ENCODE assay signal across 12 cellular contexts in the genomic region with DNA sequence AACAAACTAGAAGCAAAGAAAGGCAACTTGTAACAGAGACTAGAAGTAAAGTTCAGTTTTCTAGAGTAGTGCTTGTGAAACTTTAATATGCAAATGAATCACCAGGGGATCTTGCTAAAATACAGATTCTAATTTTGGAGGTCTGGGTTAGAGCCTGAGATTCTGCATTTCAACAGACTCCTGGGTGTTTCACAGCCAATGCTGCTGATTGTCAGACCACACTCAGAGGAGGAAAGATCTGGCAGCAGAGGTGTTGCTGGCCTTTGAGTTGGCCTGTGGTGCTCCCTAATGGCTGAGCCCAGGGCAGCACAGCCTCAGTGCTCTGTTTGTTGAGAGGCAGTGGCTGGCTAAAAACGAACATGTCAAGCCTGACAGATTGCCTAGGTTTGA. TPM values are rescaled to one million over a fixed set of nuclear protein-coding genes. Genes with fewer than 3 reads are reported as not detected.
DNase-seq lines count a peak whose midpoint lies in the region; ATAC-seq and TF ChIP-seq lines count a peak whose summit lies in the region.
"Had no signal": no experiment of that assay in that cellular context is flagged by ENCODE, and none has a peak within 500 bp of the region (broad histone marks: within the 10 kb centered on the region; RNA-seq: fewer than 3 reads in every experiment).

No MANE protein-coding gene starts in this region.

- H2AFZ ChIP-seq in H9 (ENCODE audit: low read length) = no peak overlapping the region

- H3K56ac ChIP-seq in H9 (ENCODE audit: insufficient read length, low read depth, low read length) = no peak overlapping the region

- H2BK20ac ChIP-seq in H9 (ENCODE audit: low read depth, low read length, poor library complexity, severe bottlenecking) = no peak overlapping the region

- H4K8ac ChIP-seq in H9 (replicated peaks; ENCODE audit: insufficient read length, low read depth, low read length) = no peak overlapping the region

- peaks cover 4% of the 10 kb centered on the region for H3K23me2 ChIP-seq in H9 (ENCODE audit: insufficient read length, low read depth, low read length, poor library complexity, severe bottlenecking)

- no CpG with 5 or more reads among the region's 1 CpG for WGBS in H9 (ENCODE audit: extremely low coverage, insufficient read length, low lambda C conversion rate)
- 51 to 64% methylated on average over 1 of the region's 1 CpG for WGBS in lung, 2 donors
- 43 to 52% (median 46%) methylated on average over 1 of the region's 1 CpG for WGBS in ovary, 3 donors

- no peak overlapping the region for H2BK5ac ChIP-seq in H9 (ENCODE audit: insufficient read length, low read length)

- no peak overlapping the region for H3K9ac ChIP-seq in H9 (ENCODE audit: extremely low read depth, insufficient read length, low read length)

- CTCF ChIA-PET in WTC11 (lab: Charles Lee) (interaction anchor here (1.0 to 2.3 kb wide), 5 partner anchors 9 to 81 kb away, joined by 4 to 6 read pairs (median 4); no protein-coding TSS in a partner anchor), RWPE1 (lab: Yijun Ruan, JAX) (no interaction called here)

- no peak for TF ChIP-seq EP300 in ovary (IDR thresholded peaks at IDR 0.05)

- no peak overlapping the region for H3T11ph ChIP-seq in H9 (ENCODE audit: low read length)

- no peak overlapping the region for H3K4me2 ChIP-seq in H9 (ENCODE audit: insufficient read depth, insufficient read length, low read length)

- no peak overlapping the region for H3K4ac ChIP-seq in H9 (ENCODE audit: low read depth, low read length)

- no peak overlapping the region for H4K91ac ChIP-seq in H9 (ENCODE audit: insufficient read length, low read depth, low read length)

- TF ChIP-seq POLR2A in ovary (IDR thresholded peaks at IDR 0.05) = no peak

- no peak overlapping the region for H2BK120ac ChIP-seq in H9 (ENCODE audit: low read depth, low read length, poor library complexity, severe bottlenecking)

- H3K27me3 ChIP-seq in H9 (ENCODE audit: insufficient read depth, low read length) = no peaks in the 10 kb centered on the region
- H3K27me3 ChIP-seq in lung (ENCODE audit: control insufficient read depth, insufficient read depth) = no peaks in the 10 kb centered on the region
- H3K27me3 ChIP-seq in ovary = no peaks in the 10 kb centered on the region

- TF ChIP-seq CTCF in GM13977 (IDR thresholded peaks at IDR 0.05; ENCODE audit: extremely low read depth, insufficient read depth, missing control alignments) (peak; percentile 51), H9 (conservative IDR thresholded peaks at IDR 0.05) (peak; percentile 38), WTC11 (IDR thresholded peaks at IDR 0.05) (no peak), lung (IDR thresholded peaks at IDR 0.05; ENCODE audit: control extremely low read depth, extremely low read depth) (no peak), RWPE1 (conservative IDR thresholded peaks at IDR 0.05; ENCODE audit: low read depth) (no peak), ovary (IDR thresholded peaks at IDR 0.05) (no peak)

- H3K4me1 Mint-ChIP-seq in H9 (peaks cover 44 to 52% of the 10 kb centered on the region in 2 experiments), WTC11 (peaks cover 43% of the 10 kb centered on the region)

- intact Hi-C loops in ovary (cut with DNase I) = loop anchor here in 1 of 4 donors (5.0 kb wide), 1 partner anchor 60 kb away; no protein-coding TSS in a partner anchor

- H3K79me2 ChIP-seq in H9 (ENCODE audit: insufficient read depth, low read length) = no peaks in the 10 kb centered on the region; the same call in 1 of the 2 replicates

- H4K5ac ChIP-seq in H9 (ENCODE audit: insufficient read length, low read depth, low read length) = no peak overlapping the region

- H3K27me3 Mint-ChIP-seq in H9 (ENCODE audit: low read depth) (peaks cover 4% of the 10 kb centered on the region), WTC11 (ENCODE audit: low read depth) (peaks cover 2% of the 10 kb centered on the region; the same call in 1 of the 2 replicates)

- H3K36me3 ChIP-seq in lung (ENCODE audit: control insufficient read depth in 2 of 2, insufficient read depth in 2 of 2, low read length in 2 of 2) (peaks cover 0 to 10% of the 10 kb centered on the region in 2 donors), ovary (no peaks in the 10 kb centered on the region)

- in situ Hi-C loops in GM13977 (cut with MboI; ENCODE audit: low pct_unique_long_range_greater_than_20kb, low sequenced_read_pairs, unreplicated experiment) = no loop called here

- peak overlapping the region in 1 of 2 experiments; percentile 66; a peak in 2 of 5 replicates for H3K4me3 Mint-ChIP-seq in H9
- H3K4me3 Mint-ChIP-seq in WTC11 = no peak overlapping the region

- no peak overlapping the region; the same call in 1 of the 2 replicates for H3K14ac ChIP-seq in H9 (ENCODE audit: insufficient read depth, low read length)

- no peak overlapping the region for H2AK5ac ChIP-seq in H9 (ENCODE audit: insufficient read length, low read length)

- no peaks in the 10 kb centered on the region for H4K20me1 ChIP-seq in H9 (ENCODE audit: control insufficient read depth, insufficient read depth, insufficient read length)

- H3K23ac ChIP-seq in H9 (ENCODE audit: insufficient read length, low read depth, low read length) = no peak overlapping the region

- no peak overlapping the region for H2BK12ac ChIP-seq in H9 (ENCODE audit: insufficient read length, low read depth, low read length)

- H3K79me1 ChIP-seq in H9 (ENCODE audit: insufficient read depth, low read depth, low read length, poor library complexity, severe bottlenecking) = no peaks in the 10 kb centered on the region

- ATAC-seq in WTC11 (peak; percentile 76), lung (ENCODE audit: insufficient read depth, low FRiP score) (no peak)

- H3K27ac Mint-ChIP-seq in H9 (peak overlapping the region in 1 of 3 experiments; percentile 92; a peak in 3 of 7 replicates), WTC11 (peak overlapping the region; percentile 81; the same call in 1 of the 2 replicates)

- H2BK15ac ChIP-seq in H9 (ENCODE audit: low read depth, low read length) = no peak overlapping the region

- peaks cover 2% of the 10 kb centered on the region; the same call in 1 of the 2 replicates for H3K4me1 ChIP-seq in H9 (ENCODE audit: insufficient read depth, low read length)
- peaks cover 22 to 36% of the 10 kb centered on the region in 2 donors for H3K4me1 ChIP-seq in lung (ENCODE audit: control insufficient read depth in 2 of 2, insufficient read depth in 2 of 2, low read length in 2 of 2)
- peaks cover 21% of the 10 kb centered on the region for H3K4me1 ChIP-seq in ovary (ENCODE audit: insufficient read depth)

- H3K36me3 Mint-ChIP-seq in H9 (ENCODE audit: insufficient read depth in 1 of 3, low read depth in 3 of 3) (peaks cover 2 to 9% (median 8%) of the 10 kb centered on the region in 3 experiments; a peak in 6 of 7 replicates), WTC11 (no peaks in the 10 kb centered on the region; the same call in 1 of the 2 replicates)

- DNase-seq in GM13977 (ENCODE audit: low spot score) (peak; percentile 70), H9 (peak; percentile 48), WTC11 (ENCODE audit: low spot score) (peak; percentile 39), lung (ENCODE audit: low spot score) (no peak), RWPE1 (ENCODE audit: low spot score) (no peak), NOMO-1 treated with dmso at 0.1 percent for 144 hours (lab: John Stamatoyannopoulos, UW; ENCODE audit: unreplicated experiment) (no peak), H4 (ENCODE audit: low spot score) (no peak), ovary (no peak)
- DNase-seq: activated gamma-delta T cell, COR-L47, NCI-H1092 treated with DMSO at 0.1 percent for 48 hours had no signal

- H3K9me3 Mint-ChIP-seq in H9 = no peaks in the 10 kb centered on the region
- H3K9me3 Mint-ChIP-seq in WTC11 = no peaks in the 10 kb centered on the region

- H3K9me3 ChIP-seq in H9 (ENCODE audit: control insufficient read depth, low read depth, low read length) = no peaks in the 10 kb centered on the region
- no peaks in the 10 kb centered on the region for H3K9me3 ChIP-seq in lung (ENCODE audit: control insufficient read depth in 2 of 2, insufficient read depth in 1 of 2, low read length in 1 of 2)
- no peaks in the 10 kb centered on the region for H3K9me3 ChIP-seq in ovary

- H3K18ac ChIP-seq in H9 (ENCODE audit: insufficient read length, low read depth, low read length) = no peak overlapping the region

- no peak overlapping the region for H3K27ac ChIP-seq in H9 (ENCODE audit: insufficient read length, low read depth, low read length)
- peak overlapping the region; percentile 52 to 80 for H3K27ac ChIP-seq in lung (ENCODE audit: low read depth in 1 of 2, low read length in 1 of 2)
- H3K27ac ChIP-seq in RWPE1 = no peak overlapping the region
- no peak overlapping the region for H3K27ac ChIP-seq in ovary

- H3K4me3 ChIP-seq in lung (no peak overlapping the region), ovary (no peak overlapping the region)

- POLR2A ChIA-PET in WTC11 (lab: Charles Lee) (no interaction called here), RWPE1 (lab: Yijun Ruan, JAX; ENCODE audit: low non-redundant PET) (no interaction called here)

TF ChIP-seq in WTC11, 78 proteins besides CTCF, POLR2A, EP300 and RAD21 (continues in another document):
- TF ChIP-seq ZNF263 (CRISPR knock-in tag; IDR thresholded peaks at IDR 0.05; ENCODE audit: low read depth) = peak; percentile 77; the same call in 1 of the 2 replicates

RNA-seq across cellular contexts. Expression of a gene that starts 5.4 kb away (rescaled TPM):
- 14.4 and 14.5 TPM in 2 replicates for total RNA-seq in H9 (2021)
- total RNA-seq in WTC11 (2021) = 14.4 to 18.3 TPM (median 16.8 TPM) in 3 replicates
- total RNA-seq in lung = 10 to 100 TPM; 51.5 to 55.0 TPM
- 10 to 100 TPM; 16.2 to 16.9 TPM for polyA plus RNA-seq in lung
- 8.9 and 10.3 TPM in 2 replicates for total RNA-seq in H4 (2014; rRNA removed; shearing (Covaris generic))
- 10 to 100 TPM; 44.8 to 94.2 (median 70.8) TPM for total RNA-seq in ovary
- polyA plus RNA-seq in ovary = 10 to 100 TPM; 37.2 to 38.0 TPM

RNA-seq across cellular contexts. Expression of a gene that starts 32.7 kb away (rescaled TPM):
- total RNA-seq in H9 (2021) = 30.1 and 30.2 TPM in 2 replicates
- 31.6 to 34.1 TPM (median 32.4 TPM) in 3 replicates for total RNA-seq in WTC11 (2021)
- 10 to 100 TPM in 1 of 2 donors, 1 to 10 TPM in 1; 5.1 to 15.4 TPM for total RNA-seq in lung
- 1 to 10 TPM; 4.7 to 6.3 TPM for polyA plus RNA-seq in lung
- 10.7 and 11.9 TPM in 2 replicates for total RNA-seq in H4 (2014; rRNA removed; shearing (Covaris generic))
- 10 to 100 TPM in 6 of 7 donors, 1 to 10 TPM in 1; 9.9 to 24.1 (median 15.2) TPM for total RNA-seq in ovary
- polyA plus RNA-seq in ovary = 1 to 10 TPM; 3.7 to 8.0 TPM

RNA-seq across cellular contexts. Expression of a gene that starts 47.8 kb away (rescaled TPM):
- total RNA-seq in H9 (2021) = 8.9 and 10.4 TPM in 2 replicates
- total RNA-seq in WTC11 (2021) = 10.4 to 14.3 TPM (median 12.1 TPM) in 3 replicates
- 10 to 100 TPM in 1 of 2 donors, 1 to 10 TPM in 1; 5.4 to 27.2 TPM for total RNA-seq in lung
- polyA plus RNA-seq in lung = 10 to 100 TPM; 21.1 to 35.9 TPM
- 9.5 and 11.2 TPM in 2 replicates for total RNA-seq in H4 (2014; rRNA removed; shearing (Covaris generic))
- total RNA-seq in ovary = 10 to 100 TPM in 4 of 7 donors, 1 to 10 TPM in 3; 6.1 to 13.8 (median 10.7) TPM
- 1 to 10 TPM; 5.9 to 8.4 TPM for polyA plus RNA-seq in ovary

RNA-seq across cellular contexts. Expression of a gene that starts 54.4 kb away (rescaled TPM):
- total RNA-seq in H9 (2021) (2.1 and 2.2 TPM in 2 replicates), WTC11 (2021) (1.6 to 2.1 TPM (median 1.8 TPM) in 3 replicates), lung (under 1 TPM; 0.51 to 0.67 TPM), ovary (1 to 10 TPM in 1 of 7 donors, under 1 TPM in 5, not detected in 1; 0.48 to 1.6 (median 0.67) TPM)
- polyA plus RNA-seq in lung (under 1 TPM; 0.15 to 0.28 TPM), ovary (under 1 TPM in 1 of 2 donors, not detected in 1; 0.23 TPM)
- total RNA-seq in H4 (2014; rRNA removed; shearing (Covaris generic)) = 0.51 TPM in 1 of 2 replicates, not detected in the other
- polyA plus RNA-seq: neural cell had no signal

Comparison
In these comparisons a context has a peak if more than half of its experiments do, and no peak if none do; other contexts are left out.
1. DNase-seq: peak in GM13977 (single experiment), H9 (single experiment) and WTC11 (single experiment); none in lung (single experiment), RWPE1 (single experiment), NOMO-1 treated with dmso at 0.1 percent for 144 hours (single experiment), H4 (single experiment) and ovary (0 of 5).
2. CTCF ChIP-seq: peak in GM13977 (single experiment) and H9 (single experiment); none in WTC11 (single experiment), lung (single experiment), RWPE1 (single experiment) and ovary (0 of 3).
3. H3K27ac ChIP-seq: peak in lung (2 of 2); none in H9 (single experiment), RWPE1 (single experiment) and ovary (0 of 2).